Comparison of ENCODE assay signal across 1 cellular context in genomic region chr3:100400782-100401673, GRCh38.
TF ChIP-seq lines count a peak whose summit lies in the region.

TSS of gene LNP1 (plus strand) at chr3:100401539. CDS start at chr3:100429730, 28,191 bp downstream.
TSS of gene TOMM70 (minus strand) at chr3:100401089. CDS start at chr3:100400949, 140 bp downstream.

TF ChIP-seq in HepG2, 621 proteins besides CTCF, POLR2A, EP300 and RAD21 (continued from another document):
- TF ChIP-seq KIAA2018 (CRISPR knock-in tag; IDR thresholded peaks at IDR 0.05; ENCODE audit: borderline replicate concordance) (0 out of 2 replicates have a peak, but pooled peaks have one; percentile 92), ZC3H13 (CRISPR knock-in tag; IDR thresholded peaks at IDR 0.05) (peak; percentile 74), ARID5B (CRISPR knock-in tag; IDR thresholded peaks at IDR 0.05) (peak; percentile 24), NR3C1 (CRISPR knock-in tag; IDR thresholded peaks at IDR 0.05) (no peak), ZNF329 (CRISPR knock-in tag; IDR thresholded peaks at IDR 0.05; ENCODE audit: low read depth) (peak; percentile 44; the same call in 1 of the 2 replicates)
